Comparison of ENCODE assay signal across 14 cellular contexts in the genomic region with DNA sequence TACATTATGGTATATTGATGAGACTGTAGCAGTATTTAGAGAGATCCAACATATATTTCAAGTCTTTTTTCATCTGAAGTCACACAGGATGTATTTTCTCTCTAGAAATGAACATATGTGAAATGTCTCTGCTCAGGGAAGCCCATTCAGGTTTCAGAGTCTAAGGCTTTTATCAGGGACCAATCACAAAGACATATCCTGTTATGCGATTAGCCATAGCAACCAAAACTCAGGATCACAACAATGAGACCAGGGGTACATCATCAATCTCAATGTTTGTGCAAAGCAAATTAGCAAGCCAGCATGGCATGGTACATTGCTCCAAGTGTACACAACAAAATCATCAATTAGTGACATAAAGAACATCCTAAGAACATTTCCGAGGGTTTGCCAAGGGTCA.
"Had no signal": no experiment of that assay in that cellular context is flagged by ENCODE, and none has a peak within 500 bp of the region (broad histone marks: within the 10 kb centered on the region; RNA-seq: fewer than 3 reads in every experiment).

No MANE protein-coding gene starts in this region.

- H3K4me1 Mint-ChIP-seq: nephron had no signal

- H3K9me3 ChIP-seq: vagina had no signal

- H3K4me3 Mint-ChIP-seq: activated T-cell treated with anti-CD3 and anti-CD28 coated beads, Interleukin-2, amount 50 U/mL, for 4 hours; nephron; T-helper 2 cell treated with Interferon-gamma antibody and Interleukin-4, amounts not matched to agents 5 μg/mL and 100 μg/mL, for 36 hours had no signal

- H3K4me3 ChIP-seq: ascending aorta, breast epithelium, hepatocyte, left lung, tibial nerve, vagina had no signal

- H3K27ac ChIP-seq: ascending aorta, breast epithelium, hepatocyte, left lung, tibial nerve, vagina had no signal

- H3K4me1 ChIP-seq: ascending aorta, breast epithelium, tibial nerve, vagina had no signal

- ATAC-seq: activated T-cell treated with anti-CD3 and anti-CD28 coated beads, Interleukin-2, amount 50 U/mL, for 4 hours; esophagus mucosa; left lung had no signal

- H3K36me3 ChIP-seq: ascending aorta, breast epithelium, left lung, tibial nerve, vagina had no signal

- H3K27ac Mint-ChIP-seq: nephron; T-helper 2 cell treated with Interferon-gamma antibody and Interleukin-4, amounts not matched to agents 5 μg/mL and 100 μg/mL, for 36 hours had no signal

- H3K27me3 ChIP-seq: ascending aorta, breast epithelium, hepatocyte, left lung, tibial nerve, vagina had no signal

- DNase-seq: activated CD4-positive, alpha-beta T cell treated with anti-CD3 and anti-CD28 coated beads, Interleukin-2, amount 50 U/mL, for 1 hour; activated gamma-delta T cell treated with Interleukin-2 at 50 U/mL for 16 hours; activated T-cell treated with anti-CD3 and anti-CD28 coated beads, Interleukin-2, amount 50 U/mL, for 4 hours; left lung; nucleus accumbens; SW 1271 had no signal
